17 cellular contexts compared by ENCODE assay signal in the genomic region with DNA sequence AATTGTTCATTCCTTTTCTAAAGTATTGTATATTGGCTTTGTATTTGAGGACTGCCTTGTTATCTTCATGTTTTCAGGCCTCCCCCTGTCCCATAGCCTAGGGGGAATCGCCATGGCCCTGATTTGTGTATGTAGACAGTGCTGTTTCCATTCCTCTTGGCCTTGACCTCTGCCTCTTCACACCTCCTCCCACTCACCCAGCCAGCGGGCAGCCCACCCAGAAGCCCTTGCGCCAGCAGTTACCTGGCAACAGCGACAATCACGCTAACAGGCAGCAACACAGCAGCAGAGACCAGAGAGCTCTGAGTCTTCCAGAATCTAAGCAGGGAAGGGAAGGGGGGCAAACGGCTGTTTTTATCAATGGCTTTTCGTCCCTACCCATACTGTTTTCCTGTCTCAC. TPM values are rescaled to one million over a fixed set of nuclear protein-coding genes. Genes with fewer than 3 reads are reported as not detected.
DNase-seq lines count a peak whose midpoint lies in the region; ATAC-seq and TF ChIP-seq lines count a peak whose summit lies in the region.
"Had no signal": no experiment of that assay in that cellular context is flagged by ENCODE, and none has a peak within 500 bp of the region (broad histone marks: within the 10 kb centered on the region; RNA-seq: fewer than 3 reads in every experiment).

No MANE protein-coding gene starts in this region.

- H3K4me3 Mint-ChIP-seq in WTC11 (no peak overlapping the region), nephron (peak overlapping the region in 1 of 3 experiments; percentile 28)
- H3K4me3 Mint-ChIP-seq: activated T-cell treated with anti-CD3 and anti-CD28 coated beads, Interleukin-2, amount 50 U/mL, for 4 hours; stimulated activated naive B cell treated with anti-CD40 and anti-IgM and Interleukin-4, amounts not matched to agents 10 μg/mL and 1 μg/mL and 100 μg/mL, for 72 hours had no signal

- CTCF ChIA-PET in WTC11 (lab: Charles Lee), result interaction anchor here (0.9 to 1.5 kb wide), 3 partner anchors 15 to 47 kb away, joined by 3 to 4 read pairs (median 3); no protein-coding TSS in a partner anchor

- H3K4me1 Mint-ChIP-seq in WTC11 (peaks cover 7% of the 10 kb centered on the region), nephron (peaks cover 20% of the 10 kb centered on the region)
- H3K4me1 Mint-ChIP-seq: stimulated activated naive B cell treated with anti-CD40 and anti-IgM and Interleukin-4, amounts not matched to agents 10 μg/mL and 1 μg/mL and 100 μg/mL, for 72 hours had no signal

- POLR2A ChIA-PET in WTC11 (lab: Charles Lee), result no interaction called here

- H3K4me1 ChIP-seq in ascending aorta (no peaks in the 10 kb centered on the region), heart left ventricle (no peaks in the 10 kb centered on the region), body of pancreas (no peaks in the 10 kb centered on the region)
- H3K4me1 ChIP-seq: Peyer's patch, vagina had no signal

- ATAC-seq in HG03342 (IDR thresholded peaks at IDR 0.05; ENCODE audit: unreplicated experiment), result peak; percentile 47
- ATAC-seq in WTC11, result peak; percentile 84
- ATAC-seq in heart left ventricle, result no peak
- ATAC-seq in body of pancreas, result no peak
- ATAC-seq: activated T-cell treated with anti-CD3 and anti-CD28 coated beads, Interleukin-2, amount 50 U/mL, for 4 hours; stimulated activated naive B cell treated with anti-CD40 and anti-IgM and Interleukin-4, amounts not matched to agents 10 μg/mL and 1 μg/mL and 100 μg/mL, for 72 hours had no signal

- H3K36me3 ChIP-seq in ascending aorta (no peaks in the 10 kb centered on the region), heart left ventricle (no peaks in the 10 kb centered on the region), body of pancreas (replicated peaks in 1 of 2; ENCODE audit: insufficient read depth in 1 of 2, low read depth in 2 of 2) (no peaks in the 10 kb centered on the region)
- H3K36me3 ChIP-seq: Peyer's patch, vagina had no signal

- H3K9me3 ChIP-seq in ascending aorta, result no peaks in the 10 kb centered on the region
- H3K9me3 ChIP-seq in heart left ventricle, result peaks cover 0 to 5% (median 0%) of the 10 kb centered on the region in 12 donors
- no peaks in the 10 kb centered on the region for H3K9me3 ChIP-seq in body of pancreas
- H3K9me3 ChIP-seq: Peyer's patch, vagina had no signal

- H3K27ac Mint-ChIP-seq in WTC11 (no peak overlapping the region), nephron (peak overlapping the region; percentile 2 to 52 (median 46))
- H3K27ac Mint-ChIP-seq: stimulated activated naive B cell treated with anti-CD40 and anti-IgM and Interleukin-4, amounts not matched to agents 10 μg/mL and 1 μg/mL and 100 μg/mL, for 72 hours had no signal

- no peak overlapping the region for H3K4me3 ChIP-seq in ascending aorta
- H3K4me3 ChIP-seq in heart left ventricle, result no peak overlapping the region
- H3K4me3 ChIP-seq in body of pancreas, result no peak overlapping the region
- H3K4me3 ChIP-seq: Peyer's patch, vagina had no signal

- H3K36me3 Mint-ChIP-seq in WTC11, result peaks cover 13% of the 10 kb centered on the region
- H3K36me3 Mint-ChIP-seq in nephron (ENCODE audit: low read depth), result no peaks in the 10 kb centered on the region
- H3K36me3 Mint-ChIP-seq: stimulated activated naive B cell treated with anti-CD40 and anti-IgM and Interleukin-4, amounts not matched to agents 10 μg/mL and 1 μg/mL and 100 μg/mL, for 72 hours had no signal

- DNase-seq in GM10266 (ENCODE audit: extremely low spot score), result peak; percentile 40
- peak; percentile 35 for DNase-seq in WTC11 (ENCODE audit: low spot score)
- no peak for DNase-seq in ascending aorta (ENCODE audit: low spot score in 2 of 2)
- DNase-seq in heart left ventricle, result no peak
- no peak for DNase-seq in body of pancreas
- DNase-seq in globus pallidus (ENCODE audit: low spot score), result no peak
- DNase-seq: activated CD4-positive, alpha-beta T cell treated with anti-CD3 and anti-CD28 coated beads for 1 hour; activated T-cell treated with anti-CD3 and anti-CD28 coated beads, Interleukin-2, amount 50 U/mL, for 4 hours; dermis blood vessel endothelial cell; GOT3; Peyer's patch; stimulated activated CD4-positive, alpha-beta T cell treated with anti-CD3 and anti-CD28 coated beads, Interleukin-4, amount 100 ng/mL, for 1 hour; stimulated activated naive B cell treated with anti-CD40 and anti-IgM and Interleukin-4, amounts not matched to agents 10 μg/mL and 1 μg/mL and 100 μg/mL, for 72 hours had no signal

- TF ChIP-seq CTCF in GM10266 (IDR thresholded peaks at IDR 0.05; ENCODE audit: control insufficient read depth, insufficient read depth, low read depth, missing control alignments) (no peak), WTC11 (IDR thresholded peaks at IDR 0.05) (no peak), nephron (IDR thresholded peaks at IDR 0.05; ENCODE audit: unreplicated experiment in 3 of 3) (no peak), ascending aorta (IDR thresholded peaks at IDR 0.05) (no peak), heart left ventricle (IDR thresholded peaks at IDR 0.05) (no peak), body of pancreas (IDR thresholded peaks at IDR 0.05) (no peak)

- TF ChIP-seq POLR2A in heart left ventricle (IDR thresholded peaks at IDR 0.05) (no peak), body of pancreas (IDR thresholded peaks at IDR 0.05) (no peak)

- no peak overlapping the region for H3K27ac ChIP-seq in ascending aorta
- no peak overlapping the region for H3K27ac ChIP-seq in heart left ventricle
- H3K27ac ChIP-seq in body of pancreas, result no peak overlapping the region
- H3K27ac ChIP-seq: Peyer's patch, vagina had no signal

- H3K27me3 ChIP-seq in ascending aorta (no peaks in the 10 kb centered on the region), heart left ventricle (no peaks in the 10 kb centered on the region), body of pancreas (no peaks in the 10 kb centered on the region)
- H3K27me3 ChIP-seq: Peyer's patch, vagina had no signal

- intact Hi-C loops in ascending aorta (cut with DNase I) (no loop called here), heart left ventricle (cut with DNase I) (no loop called here), body of pancreas (cut with DNase I) (no loop called here)

- peaks cover 29% of the 10 kb centered on the region for H3K9me3 Mint-ChIP-seq in WTC11
- peaks cover 10% of the 10 kb centered on the region for H3K9me3 Mint-ChIP-seq in nephron
- H3K9me3 Mint-ChIP-seq: stimulated activated naive B cell treated with anti-CD40 and anti-IgM and Interleukin-4, amounts not matched to agents 10 μg/mL and 1 μg/mL and 100 μg/mL, for 72 hours had no signal

- no peaks in the 10 kb centered on the region; the same call in 1 of the 2 replicates for H3K27me3 Mint-ChIP-seq in WTC11 (ENCODE audit: low read depth)
- peaks cover 3% of the 10 kb centered on the region for H3K27me3 Mint-ChIP-seq in nephron (ENCODE audit: low read depth)
- H3K27me3 Mint-ChIP-seq: stimulated activated naive B cell treated with anti-CD40 and anti-IgM and Interleukin-4, amounts not matched to agents 10 μg/mL and 1 μg/mL and 100 μg/mL, for 72 hours had no signal

- 59 to 76% (median 67%) methylated on average over 7 of the region's 7 CpGs for WGBS in heart left ventricle, 4 donors
- WGBS in body of pancreas, 2 donors, result 62 to 66% methylated on average over 7 of the region's 7 CpGs

TF ChIP-seq in WTC11, 78 proteins besides CTCF, POLR2A, EP300 and RAD21 (continues in another document):
- TF ChIP-seq, protein P1, sequence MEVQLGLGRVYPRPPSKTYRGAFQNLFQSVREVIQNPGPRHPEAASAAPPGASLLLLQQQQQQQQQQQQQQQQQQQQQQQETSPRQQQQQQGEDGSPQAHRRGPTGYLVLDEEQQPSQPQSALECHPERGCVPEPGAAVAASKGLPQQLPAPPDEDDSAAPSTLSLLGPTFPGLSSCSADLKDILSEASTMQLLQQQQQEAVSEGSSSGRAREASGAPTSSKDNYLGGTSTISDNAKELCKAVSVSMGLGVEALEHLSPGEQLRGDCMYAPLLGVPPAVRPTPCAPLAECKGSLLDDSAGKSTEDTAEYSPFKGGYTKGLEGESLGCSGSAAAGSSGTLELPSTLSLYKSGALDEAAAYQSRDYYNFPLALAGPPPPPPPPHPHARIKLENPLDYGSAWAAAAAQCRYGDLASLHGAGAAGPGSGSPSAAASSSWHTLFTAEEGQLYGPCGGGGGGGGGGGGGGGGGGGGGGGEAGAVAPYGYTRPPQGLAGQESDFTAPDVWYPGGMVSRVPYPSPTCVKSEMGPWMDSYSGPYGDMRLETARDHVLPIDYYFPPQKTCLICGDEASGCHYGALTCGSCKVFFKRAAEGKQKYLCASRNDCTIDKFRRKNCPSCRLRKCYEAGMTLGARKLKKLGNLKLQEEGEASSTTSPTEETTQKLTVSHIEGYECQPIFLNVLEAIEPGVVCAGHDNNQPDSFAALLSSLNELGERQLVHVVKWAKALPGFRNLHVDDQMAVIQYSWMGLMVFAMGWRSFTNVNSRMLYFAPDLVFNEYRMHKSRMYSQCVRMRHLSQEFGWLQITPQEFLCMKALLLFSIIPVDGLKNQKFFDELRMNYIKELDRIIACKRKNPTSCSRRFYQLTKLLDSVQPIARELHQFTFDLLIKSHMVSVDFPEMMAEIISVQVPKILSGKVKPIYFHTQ (CRISPR knock-in tag; IDR thresholded peaks at IDR 0.05), result no peak
- TF ChIP-seq, protein P2, sequence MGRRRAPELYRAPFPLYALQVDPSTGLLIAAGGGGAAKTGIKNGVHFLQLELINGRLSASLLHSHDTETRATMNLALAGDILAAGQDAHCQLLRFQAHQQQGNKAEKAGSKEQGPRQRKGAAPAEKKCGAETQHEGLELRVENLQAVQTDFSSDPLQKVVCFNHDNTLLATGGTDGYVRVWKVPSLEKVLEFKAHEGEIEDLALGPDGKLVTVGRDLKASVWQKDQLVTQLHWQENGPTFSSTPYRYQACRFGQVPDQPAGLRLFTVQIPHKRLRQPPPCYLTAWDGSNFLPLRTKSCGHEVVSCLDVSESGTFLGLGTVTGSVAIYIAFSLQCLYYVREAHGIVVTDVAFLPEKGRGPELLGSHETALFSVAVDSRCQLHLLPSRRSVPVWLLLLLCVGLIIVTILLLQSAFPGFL (CRISPR knock-in tag; IDR thresholded peaks at IDR 0.05; ENCODE audit: borderline replicate concordance), result no peak
- TF ChIP-seq ZNF121 (CRISPR knock-in tag; IDR thresholded peaks at IDR 0.05) (no peak), EMX1 (CRISPR knock-in tag; IDR thresholded peaks at IDR 0.05) (no peak)

RNA-seq across cellular contexts. Expression of a gene that starts 50.0 kb away (rescaled TPM):
- 3.4 to 4.1 TPM (median 3.6 TPM) in 3 replicates for total RNA-seq in WTC11 (2021)
- total RNA-seq in ascending aorta, result 2.1 TPM
- total RNA-seq in heart left ventricle, result 10 to 100 TPM in 2 of 9 donors, 1 to 10 TPM in 7; 1.4 to 62.7 (median 3.0) TPM
- 1 to 10 TPM; 2.0 to 2.3 TPM for polyA plus RNA-seq in heart left ventricle
- 1 to 10 TPM in 1 of 2 donors, under 1 TPM in 1; 0.99 to 2.6 TPM for total RNA-seq in body of pancreas

RNA-seq across cellular contexts. Expression of a gene that starts 55.2 kb away (rescaled TPM):
- total RNA-seq in WTC11 (2021) (0.07 to 0.66 TPM (median 0.14 TPM) in 3 replicates), ascending aorta (not detected), heart left ventricle (under 1 TPM in 3 of 9 donors, not detected in 6; 0.05 to 0.23 (median 0.11) TPM), body of pancreas (not detected)
- polyA plus RNA-seq in heart left ventricle, result not detected
- total RNA-seq: activated T-cell treated with anti-CD3 and anti-CD28 coated beads, Interleukin-2, amount 50 U/mL, for 4 hours; dermis blood vessel endothelial cell; Peyer's patch; T-helper 1 cell treated with Interleukin-12 subunit alpha and Interleukin-12 subunit beta and Interleukin-4 antibody, amounts not matched to agents 30 ng/mL and 1 ng/mL, for 36 hours; vagina had no signal

Comparison
In these comparisons a context has a peak if more than half of its experiments do, and no peak if none do; other contexts are left out.
1. DNase-seq: peak in GM10266 (single experiment) and WTC11 (single experiment); none in ascending aorta (0 of 2), heart left ventricle (0 of 5), body of pancreas (0 of 4) and globus pallidus (single experiment).
2. ATAC-seq: peak in HG03342 (single experiment) and WTC11 (single experiment); none in heart left ventricle (0 of 4) and body of pancreas (single experiment).